In the genomic region with DNA sequence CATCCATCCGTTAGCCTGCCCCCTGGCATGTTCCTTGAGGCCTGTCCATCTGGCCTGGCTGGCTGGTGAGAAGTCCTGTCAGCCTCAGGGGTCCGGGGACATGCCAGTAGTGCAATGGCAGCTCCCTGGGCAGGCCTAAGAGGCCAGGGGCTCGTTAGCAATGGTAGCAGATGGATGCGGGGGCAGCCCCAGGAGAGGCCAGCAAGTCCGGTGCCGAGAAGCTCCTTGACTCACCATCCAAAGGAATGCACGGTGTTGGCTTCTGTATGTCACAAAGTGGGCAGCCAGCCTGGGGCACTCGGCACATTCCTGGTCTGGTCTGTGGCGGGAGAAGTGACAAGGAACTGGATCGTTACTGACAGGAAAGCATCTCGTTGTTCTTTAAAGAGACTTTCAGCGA, we compare ENCODE assay signal across 23 cellular contexts.
A peak's percentile ranks its signal among the peaks of the same experiment; 100 is the strongest.
DNase-seq lines count a peak whose midpoint lies in the region; ATAC-seq and TF ChIP-seq lines count a peak whose summit lies in the region.
"Had no signal": no experiment of that assay in that cellular context is flagged by ENCODE, and none has a peak within 500 bp of the region (broad histone marks: within the 10 kb centered on the region; RNA-seq: fewer than 3 reads in every experiment).

No MANE protein-coding gene starts in this region.

- H3K4me1 ChIP-seq in tibial nerve = no peaks in the 10 kb centered on the region
- H3K4me1 ChIP-seq: lower lobe of right lung, right lobe of liver had no signal

- no peaks in the 10 kb centered on the region for H3K27me3 ChIP-seq in tibial nerve
- H3K27me3 ChIP-seq: hepatocyte, right lobe of liver had no signal

- no peaks in the 10 kb centered on the region for H3K9me3 Mint-ChIP-seq in T-cell
- H3K9me3 Mint-ChIP-seq: immature natural killer cell had no signal

- TF ChIP-seq EP300 in tibial nerve (IDR thresholded peaks at IDR 0.05) = no peak

- no peak overlapping the region for H3K4me3 ChIP-seq in tibial nerve
- H3K4me3 ChIP-seq: hepatocyte, lower lobe of right lung, right lobe of liver, SK-N-MC had no signal

- POLR2A ChIA-PET in T-cell (lab: Charles Lee) = no interaction called here

- no peak overlapping the region for H3K27ac Mint-ChIP-seq in T-cell
- H3K27ac Mint-ChIP-seq: activated CD8-positive, alpha-beta T cell treated with anti-CD3 and anti-CD28 coated beads, Interleukin-2, amount 10 ng/mL, durations not matched to agents 7 days and 5 days; immature natural killer cell had no signal

- ATAC-seq in left ventricle myocardium superior = peak; percentile 87
- ATAC-seq in HG03139 (IDR thresholded peaks at IDR 0.05; ENCODE audit: unreplicated experiment) = no peak
- ATAC-seq in T-cell (replicated peaks in 1 of 4) = no peak
- ATAC-seq in GM21619 (IDR thresholded peaks at IDR 0.05; ENCODE audit: unreplicated experiment) = no peak
- ATAC-seq: activated CD4-positive, CD25-positive, alpha-beta regulatory T cell treated with anti-CD3 and anti-CD28 coated beads, Interleukin-2, amount 50 U/mL, for 24 hours; activated CD8-positive, alpha-beta T cell treated with anti-CD3 and anti-CD28 coated beads, Interleukin-2, amount 10 ng/mL, durations not matched to agents 7 days and 5 days; HCT116; right lobe of liver had no signal

- H3K4me3 Mint-ChIP-seq in T-cell = no peak overlapping the region
- H3K4me3 Mint-ChIP-seq: activated CD8-positive, alpha-beta T cell treated with anti-CD3 and anti-CD28 coated beads, Interleukin-2, amount 10 ng/mL, durations not matched to agents 7 days and 5 days; immature natural killer cell had no signal

- H3K36me3 ChIP-seq in tibial nerve = no peaks in the 10 kb centered on the region
- H3K36me3 ChIP-seq: lower lobe of right lung, right lobe of liver had no signal

- DNase-seq in ELF-1 (ENCODE audit: low read depth, low spot score) = peak; percentile 63
- DNase-seq in astrocyte of the hippocampus (ENCODE audit: low read depth, low spot score) = peak; percentile 70
- peak; percentile 72 for DNase-seq in left ventricle myocardium superior
- peak; percentile 32 for DNase-seq in retina
- DNase-seq in T-cell = no peak
- DNase-seq in tibial nerve (ENCODE audit: low spot score in 2 of 2) = no peak
- DNase-seq: activated CD8-positive, alpha-beta T cell treated with anti-CD3 and anti-CD28 coated beads, Interleukin-2, amount 10 ng/mL, durations not matched to agents 7 days and 5 days; activated naive CD4-positive, alpha-beta T cell treated with Interleukin-2 at 50 U/mL for 16 hours; central memory CD4-positive, alpha-beta T cell; immature natural killer cell; KBM-7; lower lobe of right lung; NCI-H1694; NCI-H526 treated with DMSO at 0.1 percent for 48 hours; right lobe of liver; stimulated activated CD4-positive, alpha-beta T cell treated with anti-CD3 and anti-CD28 coated beads, Interleukin-15, amount 100 ng/mL, for 24 hours had no signal

- H3K4me1 Mint-ChIP-seq in T-cell = peaks cover 0 to 2% (median 0%) of the 10 kb centered on the region in 3 donors

- H3K27me3 Mint-ChIP-seq in T-cell = no peaks in the 10 kb centered on the region

- intact Hi-C loops in left ventricle myocardium superior (cut with micrococcal nuclease) = no loop called here

- 67 to 80% methylated on average over 11 to 12 of the region's 12 CpGs for WGBS in tibial nerve, 2 donors

- no peak overlapping the region for H3K27ac ChIP-seq in tibial nerve
- H3K27ac ChIP-seq: C4-2B, hepatocyte, lower lobe of right lung, right lobe of liver, SK-N-MC had no signal

- no peak for TF ChIP-seq POLR2A in tibial nerve (IDR thresholded peaks at IDR 0.05)

- CTCF ChIA-PET in T-cell (lab: Charles Lee) = no interaction called here

- TF ChIP-seq CTCF in tibial nerve (IDR thresholded peaks at IDR 0.05) = no peak

- no peaks in the 10 kb centered on the region for H3K9me3 ChIP-seq in tibial nerve
- H3K9me3 ChIP-seq: lower lobe of right lung, right lobe of liver had no signal

- H3K36me3 Mint-ChIP-seq in T-cell = no peaks in the 10 kb centered on the region
- H3K36me3 Mint-ChIP-seq: immature natural killer cell had no signal

Comparison
In these comparisons a context has a peak if more than half of its experiments do, and no peak if none do; other contexts are left out.
1. DNase-seq: peak in ELF-1 (single experiment), astrocyte of the hippocampus (single experiment), left ventricle myocardium superior (single experiment) and retina (single experiment); none in T-cell (0 of 34) and tibial nerve (0 of 2).